In the genomic region with DNA sequence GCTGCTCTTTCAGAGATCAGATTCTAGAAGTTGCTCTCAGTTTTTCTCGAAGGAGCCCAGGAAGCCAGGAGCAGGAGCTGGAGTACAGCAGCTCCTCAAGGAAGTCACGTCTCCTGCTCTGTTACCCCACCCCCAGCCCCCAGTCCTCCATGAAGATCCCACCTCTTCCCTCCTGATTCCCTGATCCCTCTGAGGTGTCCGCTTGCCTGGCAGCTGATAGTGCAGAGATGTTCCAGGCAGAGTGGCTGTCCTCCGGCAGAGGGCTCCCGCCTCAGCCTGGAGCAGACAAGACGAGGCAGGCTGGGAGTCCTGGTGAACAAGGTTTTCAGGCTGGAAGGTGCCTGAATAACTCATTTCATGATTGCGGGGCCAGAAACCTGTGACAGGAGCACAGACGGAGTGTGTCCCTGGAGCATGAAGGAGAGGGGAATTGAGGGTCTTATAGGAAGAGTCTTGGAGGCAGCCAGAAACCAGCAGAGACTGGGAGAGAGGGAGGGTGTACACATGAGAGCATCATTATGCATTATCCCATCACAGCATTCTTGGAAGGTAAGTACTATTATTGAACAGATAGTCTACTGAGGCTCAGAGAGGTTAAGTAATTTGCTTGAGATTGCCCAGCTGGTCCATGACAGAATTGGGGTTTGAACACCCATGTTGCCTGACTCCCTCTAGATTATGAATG, we compare ENCODE assay signal across 8 cellular contexts. TPM values are rescaled to one million over a fixed set of nuclear protein-coding genes. Genes with fewer than 3 reads are reported as not detected.
DNase-seq lines count a peak whose midpoint lies in the region; ATAC-seq and TF ChIP-seq lines count a peak whose summit lies in the region.

No MANE protein-coding gene starts in this region.

- H3K27ac ChIP-seq in mucosa of rectum (ENCODE audit: low read depth in 2 of 2, low read length in 2 of 2) (peak overlapping the region in 1 of 2 donors; percentile 43), upper lobe of right lung (peak overlapping the region; percentile 42)

- no peaks in the 10 kb centered on the region for H3K9me3 ChIP-seq in mucosa of rectum (ENCODE audit: control insufficient read depth in 2 of 2, low read length in 2 of 2)
- H3K9me3 ChIP-seq in upper lobe of right lung, result no peaks in the 10 kb centered on the region

- H3K4me1 ChIP-seq in mucosa of rectum (ENCODE audit: control insufficient read depth in 2 of 2, insufficient read depth in 2 of 2, low read length in 2 of 2), result peaks cover 12% of the 10 kb centered on the region in 2 donors
- peaks cover 14% of the 10 kb centered on the region for H3K4me1 ChIP-seq in upper lobe of right lung

- peak overlapping the region in 1 of 2 donors; percentile 48 for H3K9ac ChIP-seq in mucosa of rectum (ENCODE audit: low read depth in 1 of 2, low read length in 2 of 2)

- intact Hi-C loops in upper lobe of right lung (cut with DNase I), result loop anchor here (10.0 kb wide), 1 partner anchor 179 kb away; no protein-coding TSS in a partner anchor

- peak; percentile 75 for DNase-seq in ELF-1 (ENCODE audit: low read depth, low spot score)
- peak; percentile 22 for DNase-seq in LNCaP clone FGC (ENCODE audit: low read depth)
- peak; percentile 29 to 41 for DNase-seq in activated CD4-positive, alpha-beta T cell treated with anti-CD3 and anti-CD28 coated beads, Interleukin-2, amount 50 U/mL, for 48 hours
- DNase-seq in fibroblast of mammary gland (ENCODE audit: low read depth), result peak; percentile 85
- DNase-seq in upper lobe of right lung, result no peak

- ATAC-seq in upper lobe of right lung (peak; percentile 80), HG02840 (IDR thresholded peaks at IDR 0.05; ENCODE audit: low FRiP score, unreplicated experiment) (no peak), GM21825 (IDR thresholded peaks at IDR 0.05; ENCODE audit: unreplicated experiment) (no peak)

- H3K36me3 ChIP-seq in mucosa of rectum (ENCODE audit: control insufficient read depth in 2 of 2, insufficient read depth in 2 of 2, low read length in 2 of 2) (no peaks in the 10 kb centered on the region), upper lobe of right lung (no peaks in the 10 kb centered on the region)

- H3K4me3 ChIP-seq in LNCaP clone FGC (ENCODE audit: low read depth, low read length), result no peak overlapping the region
- peak overlapping the region; percentile 77 for H3K4me3 ChIP-seq in fibroblast of mammary gland (ENCODE audit: control insufficient read depth, low read depth, low read length)
- H3K4me3 ChIP-seq in mucosa of rectum (ENCODE audit: low read length in 2 of 2), result peak overlapping the region; percentile 55 to 73
- H3K4me3 ChIP-seq in upper lobe of right lung, result peak overlapping the region; percentile 50

- peak; percentile 97 for TF ChIP-seq CTCF in LNCaP clone FGC (IDR thresholded peaks at IDR 0.05; ENCODE audit: control insufficient read depth, extremely low read depth, insufficient read depth)
- peak; percentile 93 for TF ChIP-seq CTCF in fibroblast of mammary gland (conservative IDR thresholded peaks at IDR 0.05; ENCODE audit: control insufficient read depth, insufficient read depth, low read depth, low read length)
- TF ChIP-seq CTCF in upper lobe of right lung (IDR thresholded peaks at IDR 0.05), result peak; percentile 58

- H3K27me3 ChIP-seq in mucosa of rectum (ENCODE audit: control insufficient read depth in 2 of 2, insufficient read depth in 2 of 2, low read length in 2 of 2) (peaks cover 9 to 16% of the 10 kb centered on the region in 2 donors), upper lobe of right lung (peaks cover 25% of the 10 kb centered on the region)

RNA-seq across cellular contexts. Expression of gene HRH1, which starts 1.2 kb away (rescaled TPM):
- 12.0 TPM for total RNA-seq in upper lobe of right lung
